5 cellular contexts compared by ENCODE assay signal in the genomic region with DNA sequence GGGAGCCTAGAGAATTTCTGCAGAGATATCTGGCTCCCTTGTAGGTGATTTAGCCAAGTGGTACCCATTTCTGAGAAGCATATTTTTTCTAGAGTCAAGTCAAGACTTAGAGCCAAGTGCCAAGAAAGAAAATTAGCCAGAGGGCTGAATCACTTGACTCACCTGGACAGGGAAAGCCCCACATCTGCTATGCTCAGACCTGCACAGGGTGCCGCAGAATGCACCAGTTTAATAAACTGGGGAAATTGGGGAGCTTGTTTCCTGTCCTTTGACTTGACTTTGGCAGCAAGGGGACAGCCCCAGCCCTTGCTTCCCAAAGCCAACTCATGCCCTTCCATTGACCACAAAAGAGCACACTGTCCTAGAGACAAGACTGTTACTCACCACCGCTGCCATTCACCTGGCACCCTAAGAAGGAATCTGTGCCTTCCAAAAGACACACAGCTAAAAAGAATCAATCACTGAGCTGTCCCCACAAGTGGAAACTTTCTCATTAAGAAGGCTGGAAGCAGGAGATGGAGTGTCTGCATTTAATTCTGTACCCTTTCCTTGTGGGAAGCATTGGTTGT. TPM values are rescaled to one million over a fixed set of nuclear protein-coding genes. Genes with fewer than 3 reads are reported as not detected.
"Had no signal": no experiment of that assay in that cellular context is flagged by ENCODE, and none has a peak within 500 bp of the region (broad histone marks: within the 10 kb centered on the region; RNA-seq: fewer than 3 reads in every experiment).

No MANE protein-coding gene starts in this region.

RNA-seq across cellular contexts. Expression of gene NOS2, which starts 28.9 kb away (rescaled TPM):
- total RNA-seq: activated CD4-positive, alpha-beta T cell treated with anti-CD3 and anti-CD28 coated beads, Interleukin-2, amount 10 ng/mL, durations not matched to agents 7 days and 5 days; activated T-cell treated with anti-CD3 and anti-CD28 coated beads, Interleukin-2, amount 50 U/mL, for 4 hours; MCF 10A; OCI-LY7; PC-9 had no signal
